In the genomic region with DNA sequence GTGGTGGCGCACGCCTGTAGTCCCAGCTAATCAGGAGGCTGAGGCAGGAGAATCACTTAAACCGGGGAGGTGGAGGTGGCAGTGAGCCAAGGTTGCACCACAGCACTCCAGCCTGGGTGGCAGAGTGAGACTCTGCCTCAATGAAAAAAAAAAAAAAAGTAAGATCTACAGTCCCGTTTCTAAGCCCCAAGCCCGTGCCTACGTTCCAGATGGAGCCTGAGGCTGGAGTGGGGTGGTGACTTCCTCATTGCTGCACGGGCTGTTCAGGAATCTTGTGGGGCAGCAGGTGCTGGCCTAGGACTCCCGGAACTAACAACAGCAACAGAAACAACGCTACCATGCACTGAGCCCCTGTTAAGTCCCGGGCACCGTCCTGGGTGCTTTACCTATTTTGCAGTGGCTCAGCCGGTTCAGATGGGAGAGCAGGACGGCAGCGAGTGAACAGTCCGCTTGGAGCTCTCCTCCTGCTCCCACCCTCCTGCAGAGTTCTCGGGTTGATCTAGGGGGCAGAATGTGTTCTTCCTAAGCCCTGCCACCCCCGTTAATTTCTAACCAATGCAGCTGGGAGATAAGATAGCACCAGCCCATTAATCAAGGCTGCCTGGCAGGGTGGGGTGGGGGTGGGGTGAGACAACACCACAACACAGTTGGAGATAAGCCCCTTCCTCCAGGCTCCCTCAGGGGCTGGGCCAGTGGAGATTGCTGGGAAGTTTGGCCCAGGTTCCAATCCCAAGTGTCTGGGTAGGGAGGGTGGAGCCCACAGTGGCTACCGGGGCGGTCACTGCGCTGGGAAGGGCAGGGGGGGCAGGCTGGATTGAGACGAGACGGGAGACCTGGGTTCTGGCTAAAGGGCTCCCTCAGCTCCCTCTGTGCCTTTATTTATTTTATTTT, we compare ENCODE assay signal across 13 cellular contexts. TPM values are rescaled to one million over a fixed set of nuclear protein-coding genes. Genes with fewer than 3 reads are reported as not detected.
DNase-seq lines count a peak whose midpoint lies in the region; ATAC-seq and TF ChIP-seq lines count a peak whose summit lies in the region.
"Had no signal": no experiment of that assay in that cellular context is flagged by ENCODE, and none has a peak within 500 bp of the region (broad histone marks: within the 10 kb centered on the region; RNA-seq: fewer than 3 reads in every experiment).

No MANE protein-coding gene starts in this region.

- intact Hi-C loops in transverse colon (cut with DNase I; ENCODE audit: low total_unique reads), result no loop called here

- TF ChIP-seq RAD21 in liver (IDR thresholded peaks at IDR 0.05), result no peak

- peak overlapping the region; percentile 47 for H3K4me3 Mint-ChIP-seq in endodermal cell

- H3K36me3 ChIP-seq in endodermal cell (ENCODE audit: control insufficient read depth, insufficient read depth, low read length), result no peaks in the 10 kb centered on the region
- H3K36me3 ChIP-seq in liver (ENCODE audit: control insufficient read depth in 4 of 4, insufficient read depth in 3 of 4, low read depth in 1 of 4, low read length in 3 of 4), result no peaks in the 10 kb centered on the region
- H3K36me3 ChIP-seq in transverse colon, result no peaks in the 10 kb centered on the region
- H3K36me3 ChIP-seq in Karpas-422 (ENCODE audit: insufficient read depth, low read length), result no peaks in the 10 kb centered on the region
- H3K36me3 ChIP-seq: uterus had no signal

- DNase-seq in DMS53 (lab: John Stamatoyannopoulos, UW) (peak; percentile 66), DMS53 treated with DMSO at 0.1 percent for 48 hours (lab: John Stamatoyannopoulos, UW; ENCODE audit: unreplicated experiment) (no peak), endodermal cell (peak; percentile 85), transverse colon (peak; percentile 53), NCI-H510A (lab: John Stamatoyannopoulos, UW) (no peak), Karpas-422 (no peak)
- DNase-seq: 8988T, amygdala, NCI-H345, psoas muscle, uterus had no signal

- H2AFZ ChIP-seq in Karpas-422 (ENCODE audit: low read length), result no peak overlapping the region

- no peak overlapping the region for H3K4me2 ChIP-seq in Karpas-422 (ENCODE audit: low read depth, low read length, poor library complexity, severe bottlenecking)

- in situ Hi-C loops in transverse colon (cut with MboI; ENCODE audit: low pct_ligation_motif_present in 1 of 4, low pct_unique_long_range_greater_than_20kb in 1 of 4, low sequenced_read_pairs in 3 of 4), result loop anchor here in 1 of 4 donors (25.0 kb wide), 1 partner anchor 249 kb away; a partner anchor contains a TSS

- peaks cover 15% of the 10 kb centered on the region for H3K27me3 Mint-ChIP-seq in endodermal cell (ENCODE audit: insufficient read depth)

- no peaks in the 10 kb centered on the region for H3K36me3 Mint-ChIP-seq in endodermal cell (ENCODE audit: low read depth)

- H3K27ac ChIP-seq in endodermal cell (ENCODE audit: low read depth, low read length), result peak overlapping the region; percentile 10
- no peak overlapping the region for H3K27ac ChIP-seq in liver (ENCODE audit: low read depth in 1 of 2, low read length in 2 of 2)
- H3K27ac ChIP-seq in transverse colon, result peak overlapping the region; percentile 41 to 66 (median 50)
- H3K27ac ChIP-seq in Karpas-422 (ENCODE audit: low read length), result no peak overlapping the region
- H3K27ac ChIP-seq: psoas muscle, uterus had no signal

- no peaks in the 10 kb centered on the region for H4K20me1 ChIP-seq in Karpas-422 (ENCODE audit: insufficient read depth, low read depth, low read length)

- TF ChIP-seq CTCF in endodermal cell (conservative IDR thresholded peaks at IDR 0.05) (peak; percentile 18), liver (IDR thresholded peaks at IDR 0.05; ENCODE audit: low read depth, low read length, missing input control) (no peak), transverse colon (IDR thresholded peaks at IDR 0.05) (no peak)

- peaks cover 3% of the 10 kb centered on the region for H3K4me1 ChIP-seq in endodermal cell (ENCODE audit: control insufficient read depth, insufficient read depth, low read length)
- no peaks in the 10 kb centered on the region for H3K4me1 ChIP-seq in liver (ENCODE audit: control insufficient read depth in 4 of 4, insufficient read depth in 4 of 4, low read length in 3 of 4)
- peaks cover 0 to 7% (median 6%) of the 10 kb centered on the region in 4 donors for H3K4me1 ChIP-seq in transverse colon
- H3K4me1 ChIP-seq in Karpas-422 (ENCODE audit: low read length), result no peaks in the 10 kb centered on the region
- H3K4me1 ChIP-seq: uterus had no signal

- H3K4me1 Mint-ChIP-seq in endodermal cell, result peaks cover 42% of the 10 kb centered on the region

- no peak for ATAC-seq in GM19324 (IDR thresholded peaks at IDR 0.05; ENCODE audit: low FRiP score, unreplicated experiment)

- H3K27me3 ChIP-seq in endodermal cell (ENCODE audit: control insufficient read depth, insufficient read depth, low read length, poor library complexity, severe bottlenecking) (no peaks in the 10 kb centered on the region), liver (ENCODE audit: control insufficient read depth in 4 of 4, insufficient read depth in 4 of 4, low read length in 3 of 4) (no peaks in the 10 kb centered on the region), transverse colon (peaks cover 19% of the 10 kb centered on the region), Karpas-422 (ENCODE audit: low read length) (no peaks in the 10 kb centered on the region)
- H3K27me3 ChIP-seq: uterus had no signal

- WGBS in endodermal cell (ENCODE audit: insufficient coverage in 1 of 2, insufficient read length in 1 of 2), 2 experiments, result 59 to 68% methylated on average over 13 to 22 of the region's 22 CpGs
- WGBS in liver, result 22% methylated on average over 22 of the region's 22 CpGs
- whole genome bisulfite sequencing in transverse colon (ENCODE audit: low coverage in 1 of 2), 2 donors, result 14% methylated on average over 21 of the region's 22 CpGs; no CpG with 5 or more reads in 1 of the 2 donors

- H3K9me3 Mint-ChIP-seq in endodermal cell, result no peaks in the 10 kb centered on the region

- peak overlapping the region; percentile 81 for H3K27ac Mint-ChIP-seq in endodermal cell

- H3K4me3 ChIP-seq in endodermal cell (ENCODE audit: low read length) (peak overlapping the region; percentile 58), liver (ENCODE audit: low read depth in 1 of 3, low read length in 3 of 3) (no peak overlapping the region), transverse colon (peak overlapping the region in 2 of 4 donors; percentile 1 to 21), Karpas-422 (ENCODE audit: low read length) (no peak overlapping the region)
- H3K4me3 ChIP-seq: psoas muscle, uterus had no signal

- no peaks in the 10 kb centered on the region for H3K79me2 ChIP-seq in Karpas-422 (ENCODE audit: low read length)

- no peak for TF ChIP-seq POLR2A in transverse colon (IDR thresholded peaks at IDR 0.05)

- no peak overlapping the region for H3K9ac ChIP-seq in endodermal cell (ENCODE audit: extremely low read depth, low read length, poor library complexity, severe bottlenecking)
- H3K9ac ChIP-seq in liver (ENCODE audit: low read depth in 1 of 2, low read length in 2 of 2), result no peak overlapping the region
- H3K9ac ChIP-seq in Karpas-422 (ENCODE audit: low read length), result no peak overlapping the region

- no peaks in the 10 kb centered on the region for H3K9me3 ChIP-seq in endodermal cell (ENCODE audit: control insufficient read depth, low read length)
- H3K9me3 ChIP-seq in liver (ENCODE audit: control insufficient read depth in 4 of 4, low read length in 3 of 4), result no peaks in the 10 kb centered on the region
- no peaks in the 10 kb centered on the region for H3K9me3 ChIP-seq in transverse colon
- no peaks in the 10 kb centered on the region for H3K9me3 ChIP-seq in Karpas-422 (ENCODE audit: low read length)
- H3K9me3 ChIP-seq: psoas muscle, uterus had no signal

- H3K9me2 ChIP-seq in Karpas-422 (replicated peaks; ENCODE audit: insufficient read depth, low read length), result no peaks in the 10 kb centered on the region

- TF ChIP-seq EP300 in transverse colon (IDR thresholded peaks at IDR 0.05; ENCODE audit: low read depth), result no peak

TF ChIP-seq in liver, 16 proteins besides CTCF, POLR2A, EP300 and RAD21 (continues in another document):
- TF ChIP-seq GABPA (IDR thresholded peaks at IDR 0.05 in 1 of 2, conservative IDR thresholded peaks at IDR 0.05 in 1 of 2), result no peak
- TF ChIP-seq SP1 (IDR thresholded peaks at IDR 0.05), result peak; percentile 12
- TF ChIP-seq EGR1 (IDR thresholded peaks at IDR 0.05; ENCODE audit: low read depth in 2 of 2), result no peak
- no peak for TF ChIP-seq HNF4A (conservative IDR thresholded peaks at IDR 0.05)
- no peak for TF ChIP-seq YY1 (IDR thresholded peaks at IDR 0.05)
- no peak for TF ChIP-seq JUND (IDR thresholded peaks at IDR 0.05)
- TF ChIP-seq RXRA (IDR thresholded peaks at IDR 0.05), result no peak
- TF ChIP-seq NR2F2 (IDR thresholded peaks at IDR 0.05), result peak; percentile 34
- TF ChIP-seq HNF4G (IDR thresholded peaks at IDR 0.05), result no peak
- TF ChIP-seq, protein P1, sequence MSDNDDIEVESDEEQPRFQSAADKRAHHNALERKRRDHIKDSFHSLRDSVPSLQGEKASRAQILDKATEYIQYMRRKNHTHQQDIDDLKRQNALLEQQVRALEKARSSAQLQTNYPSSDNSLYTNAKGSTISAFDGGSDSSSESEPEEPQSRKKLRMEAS (IDR thresholded peaks at IDR 0.05), result no peak
- TF ChIP-seq, protein P2, sequence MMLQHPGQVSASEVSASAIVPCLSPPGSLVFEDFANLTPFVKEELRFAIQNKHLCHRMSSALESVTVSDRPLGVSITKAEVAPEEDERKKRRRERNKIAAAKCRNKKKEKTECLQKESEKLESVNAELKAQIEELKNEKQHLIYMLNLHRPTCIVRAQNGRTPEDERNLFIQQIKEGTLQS (IDR thresholded peaks at IDR 0.05), result no peak

RNA-seq across cellular contexts. Expression of a gene that starts 17.0 kb away (rescaled TPM):
- total RNA-seq in endodermal cell (1 to 10 TPM; 1.8 to 2.3 TPM), liver (10 to 100 TPM in 1 of 2 donors, 1 to 10 TPM in 1; 3.6 to 15.1 TPM), transverse colon (10 to 100 TPM in 1 of 4 donors, 1 to 10 TPM in 3; 3.8 to 10.1 (median 5.8) TPM)
- polyA plus RNA-seq in endodermal cell (2013, experiment 1 of 2), result 1.2 TPM
- 0.95 TPM for polyA plus RNA-seq in endodermal cell (2013, experiment 2 of 2)
- polyA plus RNA-seq in liver, result 1 to 10 TPM; 3.7 to 9.2 TPM
- total RNA-seq in Karpas-422 (2014; rRNA removed; shearing (Covaris generic); ENCODE audit: low replicate concordance), result not detected in 2 replicates

RNA-seq across cellular contexts. Expression of a gene that starts 51.9 kb away (rescaled TPM):
- 10 to 100 TPM; 33.5 to 36.3 TPM for total RNA-seq in endodermal cell
- polyA plus RNA-seq in endodermal cell (2013, experiment 1 of 2), result 22.3 TPM
- polyA plus RNA-seq in endodermal cell (2013, experiment 2 of 2), result 17.6 TPM
- total RNA-seq in liver, result 10 to 100 TPM; 14.6 to 25.9 TPM
- polyA plus RNA-seq in liver, result 10 to 100 TPM; 10.2 to 11.6 TPM
- total RNA-seq in transverse colon, result 100 to 1,000 TPM in 1 of 4 donors, 10 to 100 TPM in 3; 46.4 to 102 (median 63.9) TPM
- 16.9 and 19.6 TPM in 2 replicates for total RNA-seq in Karpas-422 (2014; rRNA removed; shearing (Covaris generic); ENCODE audit: low replicate concordance)

Comparison
In these comparisons a context has a peak if more than half of its experiments do, and no peak if none do; other contexts are left out.
1. DNase-seq: peak in DMS53 (single experiment), endodermal cell (single experiment) and transverse colon (single experiment); none in DMS53 treated with DMSO at 0.1 percent for 48 hours (single experiment), NCI-H510A (single experiment) and Karpas-422 (single experiment).
2. H3K27ac ChIP-seq: peak in endodermal cell (single experiment) and transverse colon (4 of 4); none in liver (0 of 2) and Karpas-422 (single experiment).